7 cellular contexts compared by ENCODE assay signal in genomic region chr17:16439303-16439791, GRCh38. TPM values are rescaled to one million over a fixed set of nuclear protein-coding genes. Genes with fewer than 3 reads are reported as not detected.
DNase-seq lines count a peak whose midpoint lies in the region; ATAC-seq, FAIRE-seq and TF ChIP-seq lines count a peak whose summit lies in the region.

No MANE protein-coding gene starts in this region.

- DNase-seq in HL-60 (ENCODE audit: low read depth in 1 of 2, low spot score in 1 of 2) (no peak), ascending aorta (ENCODE audit: low spot score in 2 of 2) (no peak), kidney (no peak), NCI-H2227 (lab: John Stamatoyannopoulos, UW; ENCODE audit: unreplicated experiment) (no peak)

- FAIRE-seq in kidney (lab: Jason Lieb, UNC) = no peak

- peak overlapping the region; percentile 98 for H3K27ac ChIP-seq in HL-60 (replicated peaks)
- H3K27ac ChIP-seq in ascending aorta = peak overlapping the region; percentile 69 to 76
- H3K27ac ChIP-seq in kidney (ENCODE audit: low read depth in 2 of 2, low read length in 2 of 2) = peak overlapping the region; percentile 85 to 92
- H3K27ac ChIP-seq in subcutaneous abdominal adipose tissue (ENCODE audit: low read depth, low read length) = peak overlapping the region; percentile 92

- H3K4me3 ChIP-seq in HL-60 (replicated peaks; ENCODE audit: insufficient read depth, low read length) = peak overlapping the region; percentile 47
- H3K4me3 ChIP-seq in ascending aorta = peak overlapping the region; percentile 85 to 89
- peak overlapping the region; percentile 89 to 98 for H3K4me3 ChIP-seq in kidney (ENCODE audit: low read length in 2 of 2)
- H3K4me3 ChIP-seq in subcutaneous abdominal adipose tissue (ENCODE audit: low read depth in 1 of 5, low read length in 5 of 5) = peak overlapping the region; percentile 87 to 96 (median 90)

- peaks cover 4 to 26% of the 10 kb centered on the region in 2 donors for H3K4me1 ChIP-seq in ascending aorta
- peaks cover 8 to 28% of the 10 kb centered on the region in 2 donors for H3K4me1 ChIP-seq in kidney (ENCODE audit: control insufficient read depth in 1 of 2, insufficient read depth in 1 of 2, low read depth in 1 of 2, low read length in 2 of 2)
- peaks cover 13 to 61% (median 53%) of the 10 kb centered on the region in 5 donors for H3K4me1 ChIP-seq in subcutaneous abdominal adipose tissue (ENCODE audit: control insufficient read depth in 5 of 5, insufficient read depth in 5 of 5, low read length in 5 of 5)

- TF ChIP-seq CTCF in HL-60 (IDR thresholded peaks at IDR 0.05; ENCODE audit: insufficient read depth, low read length) = no peak
- no peak for TF ChIP-seq CTCF in ascending aorta (IDR thresholded peaks at IDR 0.05)
- no peak for TF ChIP-seq CTCF in kidney (IDR thresholded peaks at IDR 0.05; ENCODE audit: borderline replicate concordance, extremely low read depth, insufficient read depth)

- peaks cover 12 to 38% of the 10 kb centered on the region in 2 donors for H3K36me3 ChIP-seq in ascending aorta
- H3K36me3 ChIP-seq in kidney (ENCODE audit: control insufficient read depth in 1 of 2, insufficient read depth in 2 of 2, low read length in 2 of 2) = peaks cover 15 to 25% of the 10 kb centered on the region in 2 donors
- H3K36me3 ChIP-seq in subcutaneous abdominal adipose tissue (ENCODE audit: control insufficient read depth in 5 of 5, insufficient read depth in 5 of 5, low read length in 5 of 5) = peaks cover 0 to 38% (median 33%) of the 10 kb centered on the region in 5 donors

- H3K27me3 ChIP-seq in HL-60 (ENCODE audit: insufficient read depth, poor library complexity, severe bottlenecking) = no peaks in the 10 kb centered on the region
- H3K27me3 ChIP-seq in ascending aorta = no peaks in the 10 kb centered on the region
- peaks cover 0 to 4% (median 0%) of the 10 kb centered on the region in 5 donors for H3K27me3 ChIP-seq in subcutaneous abdominal adipose tissue (ENCODE audit: control insufficient read depth in 5 of 5, insufficient read depth in 4 of 5, low read length in 5 of 5)

- ATAC-seq in GM18909 (IDR thresholded peaks at IDR 0.05; ENCODE audit: poor library complexity, unreplicated experiment) = peak; percentile 2
- ATAC-seq in HG02642 (IDR thresholded peaks at IDR 0.05; ENCODE audit: poor library complexity, unreplicated experiment) = no peak

- H3K9me3 ChIP-seq in ascending aorta = no peaks in the 10 kb centered on the region
- H3K9me3 ChIP-seq in kidney (ENCODE audit: control insufficient read depth in 1 of 2, low read length in 2 of 2) = no peaks in the 10 kb centered on the region
- H3K9me3 ChIP-seq in subcutaneous abdominal adipose tissue (ENCODE audit: control insufficient read depth in 5 of 5, low read length in 5 of 5) = no peaks in the 10 kb centered on the region

- intact Hi-C loops in ascending aorta (cut with DNase I) (no loop called here), kidney (cut with DNase I) (no loop called here)

- H3K9ac ChIP-seq in kidney (ENCODE audit: low read length in 2 of 2) (peak overlapping the region; percentile 87 to 89), subcutaneous abdominal adipose tissue (ENCODE audit: low read length in 5 of 5) (peak overlapping the region; percentile 40 to 96 (median 86))

RNA-seq across cellular contexts. Expression of gene TRPV2, which starts 24.0 kb away (rescaled TPM):
- 26.1 TPM for total RNA-seq in ascending aorta
- total RNA-seq in kidney = 18.2 TPM
- polyA plus RNA-seq in kidney (ENCODE audit: insufficient read depth, low read depth, low replicate concordance) = 8.6 TPM

RNA-seq across cellular contexts. Expression of gene LRRC75A, which starts 52.6 kb away (rescaled TPM):
- total RNA-seq in ascending aorta (1.2 TPM), kidney (2.5 TPM)
- 2.6 TPM for polyA plus RNA-seq in kidney (ENCODE audit: insufficient read depth, low read depth, low replicate concordance)

RNA-seq across cellular contexts. Expression of gene UBB, which starts 58.5 kb away (rescaled TPM):
- total RNA-seq in ascending aorta (615 TPM), kidney (1,214 TPM)
- polyA plus RNA-seq in kidney (ENCODE audit: insufficient read depth, low read depth, low replicate concordance) = 2,605 TPM
